9 cellular contexts compared by ENCODE assay signal in genomic region chr5:151208481-151208914, GRCh38. TPM values are rescaled to one million over a fixed set of nuclear protein-coding genes. Genes with fewer than 3 reads are reported as not detected.
DNase-seq lines count a peak whose midpoint lies in the region; TF ChIP-seq lines count a peak whose summit lies in the region.
"Had no signal": no experiment of that assay in that cellular context is flagged by ENCODE, and none has a peak within 500 bp of the region (broad histone marks: within the 10 kb centered on the region; RNA-seq: fewer than 3 reads in every experiment).

No MANE protein-coding gene starts in this region.

- H3K9me3 ChIP-seq in BLaER1 treated with 17β-estradiol and CSF1 and Interleukin-3, amounts not matched to agents 10 nM and 100 nM (replicated peaks in 1 of 11) = no peaks in the 10 kb centered on the region
- H3K9me3 ChIP-seq in OCI-LY7 (ENCODE audit: low read length) = no peaks in the 10 kb centered on the region
- H3K9me3 ChIP-seq in trophoblast cell (ENCODE audit: insufficient read depth, low read depth, low read length) = no peaks in the 10 kb centered on the region

- H3K27ac ChIP-seq in BLaER1 treated with 17β-estradiol and CSF1 and Interleukin-3, amounts not matched to agents 10 nM and 100 nM = peak overlapping the region; percentile 4 to 79 (median 61)
- H3K27ac ChIP-seq in OCI-LY7 (ENCODE audit: low read depth, low read length, poor library complexity, severe bottlenecking) = peak overlapping the region; percentile 35
- no peak overlapping the region for H3K27ac ChIP-seq in trophoblast cell (ENCODE audit: low read depth, low read length)

- H3K4me1 Mint-ChIP-seq in nephron progenitor cell = peaks cover 10% of the 10 kb centered on the region

- no peak overlapping the region for H2BK12ac ChIP-seq in trophoblast cell (ENCODE audit: low read length)

- DNase-seq in OCI-LY7 (ENCODE audit: low spot score) (no peak), fibroblast of gingiva (ENCODE audit: low read depth) (peak; percentile 25), trophoblast cell (no peak), mucosa of gallbladder (ENCODE audit: low spot score) (no peak), NCI-H446 (lab: John Stamatoyannopoulos, UW) (no peak), epidermal melanocyte (ENCODE audit: insufficient read length, low spot score) (no peak), nephron progenitor cell (no peak)
- DNase-seq: DMS 273 treated with DMSO at 0.1 percent for 48 hours had no signal

- no peak overlapping the region for H2AFZ ChIP-seq in OCI-LY7 (ENCODE audit: low read length)
- no peak overlapping the region for H2AFZ ChIP-seq in trophoblast cell (ENCODE audit: insufficient read depth, low read length, poor library complexity)

- no peaks in the 10 kb centered on the region for H3K27me3 ChIP-seq in BLaER1 treated with 17β-estradiol and CSF1 and Interleukin-3, amounts not matched to agents 10 nM and 100 nM
- H3K27me3 ChIP-seq in trophoblast cell (ENCODE audit: insufficient read depth, low read length) = no peaks in the 10 kb centered on the region

- WGBS in trophoblast cell (ENCODE audit: extremely low coverage, insufficient coverage, insufficient read length) = no CpG with 5 or more reads among the region's 5 CpGs

- H3K27me3 Mint-ChIP-seq in nephron progenitor cell (ENCODE audit: low read depth, poor library complexity) = peaks cover 7% of the 10 kb centered on the region

- POLR2A ChIA-PET in OCI-LY7 (lab: Charles Lee) = interaction anchor here (0.7 to 2.9 kb wide), 5 partner anchors 10 to 45 kb away, joined by 3 to 11 read pairs (median 5); partner anchors contain the start of gene GM2A

- H3K79me2 ChIP-seq in OCI-LY7 (ENCODE audit: insufficient read depth, low read depth, low read length) (peaks cover 39% of the 10 kb centered on the region; the same call in 1 of the 2 replicates), trophoblast cell (ENCODE audit: control insufficient read depth, insufficient read depth, low read length, poor library complexity) (no peaks in the 10 kb centered on the region)

- intact Hi-C loops in OCI-LY7 (cut with micrococcal nuclease; ENCODE audit: unreplicated experiment) = no loop called here

- H3K9me3 Mint-ChIP-seq in nephron progenitor cell = no peaks in the 10 kb centered on the region

- H3K14ac ChIP-seq in trophoblast cell (ENCODE audit: low read length) = no peak overlapping the region

- no peak overlapping the region for H3K18ac ChIP-seq in trophoblast cell (ENCODE audit: low read length)

- no peak overlapping the region for H3K4me3 Mint-ChIP-seq in nephron progenitor cell

- no peak overlapping the region for H3K27ac Mint-ChIP-seq in nephron progenitor cell

- peaks cover 17 to 50% (median 26%) of the 10 kb centered on the region in 11 experiments for H3K36me3 ChIP-seq in BLaER1 treated with 17β-estradiol and CSF1 and Interleukin-3, amounts not matched to agents 10 nM and 100 nM
- H3K36me3 ChIP-seq in OCI-LY7 (ENCODE audit: insufficient read depth, low read length) (peaks cover 45% of the 10 kb centered on the region), trophoblast cell (ENCODE audit: control insufficient read depth in 1 of 2, insufficient read depth in 2 of 2, low read length in 2 of 2) (no peaks in the 10 kb centered on the region)

- H3K9me2 ChIP-seq in OCI-LY7 (ENCODE audit: insufficient read depth, low read length) = no peaks in the 10 kb centered on the region

- peak overlapping the region; percentile 39 for H2AK5ac ChIP-seq in trophoblast cell (ENCODE audit: low read length)

- no peak overlapping the region for H4K12ac ChIP-seq in trophoblast cell (ENCODE audit: low read depth, low read length)

- peaks cover 53 to 84% (median 75%) of the 10 kb centered on the region in 10 experiments for H3K4me1 ChIP-seq in BLaER1 treated with 17β-estradiol and CSF1 and Interleukin-3, amounts not matched to agents 10 nM and 100 nM
- peaks cover 73% of the 10 kb centered on the region for H3K4me1 ChIP-seq in OCI-LY7 (ENCODE audit: insufficient read depth, low read length, poor library complexity, severe bottlenecking)
- H3K4me1 ChIP-seq in trophoblast cell (ENCODE audit: control insufficient read depth in 1 of 2, insufficient read depth in 2 of 2, low read length in 2 of 2) = peaks cover 17 to 19% of the 10 kb centered on the region in 2 experiments

- no TSS peak for BruUV-seq in OCI-LY7 (replicated peaks; lab: Mats Ljungman, UMichigan)

- no peak overlapping the region for H3K4ac ChIP-seq in trophoblast cell (ENCODE audit: low read depth, low read length)

- CTCF ChIA-PET in OCI-LY7 (lab: Charles Lee; ENCODE audit: unreplicated experiment) = interaction anchor here (0.9 kb wide), 1 partner anchor 17 kb away, joined by 3 read pairs; no protein-coding TSS in a partner anchor

- H3K9ac ChIP-seq in BLaER1 treated with 17β-estradiol and CSF1 and Interleukin-3, amounts not matched to agents 10 nM and 100 nM = peak overlapping the region in 8 of 11 experiments; percentile 2 to 56 (median 20); a peak in 9 of 22 replicates
- no peak overlapping the region for H3K9ac ChIP-seq in trophoblast cell (ENCODE audit: low read length)

- no peak overlapping the region for H2BK5ac ChIP-seq in trophoblast cell (ENCODE audit: low read depth, low read length, poor library complexity)

- no peak overlapping the region for H4K91ac ChIP-seq in trophoblast cell (ENCODE audit: low read depth, low read length)

- H2BK120ac ChIP-seq in trophoblast cell (ENCODE audit: insufficient read depth, low read length, poor library complexity) = no peak overlapping the region

- H4K8ac ChIP-seq in trophoblast cell (ENCODE audit: low read depth, low read length) = no peak overlapping the region

- peak overlapping the region in 1 of 10 experiments; percentile 39; a peak in 1 of 20 replicates for H3K4me3 ChIP-seq in BLaER1 treated with 17β-estradiol and CSF1 and Interleukin-3, amounts not matched to agents 10 nM and 100 nM
- H3K4me3 ChIP-seq in OCI-LY7 (ENCODE audit: low read depth, low read length, poor library complexity, severe bottlenecking) = no peak overlapping the region
- no peak overlapping the region for H3K4me3 ChIP-seq in trophoblast cell (ENCODE audit: low read depth, low read length)

- peak overlapping the region; percentile 40 to 95 (median 66) for H3K4me2 ChIP-seq in BLaER1 treated with 17β-estradiol and CSF1 and Interleukin-3, amounts not matched to agents 10 nM and 100 nM
- H3K4me2 ChIP-seq in OCI-LY7 (ENCODE audit: low read length) (peak overlapping the region; percentile 95; the same call in 1 of the 2 replicates), trophoblast cell (ENCODE audit: low read length) (no peak overlapping the region)

- H4K20me1 ChIP-seq in BLaER1 treated with 17β-estradiol and CSF1 and Interleukin-3, amounts not matched to agents 10 nM and 100 nM = peaks cover 0 to 25% (median 11%) of the 10 kb centered on the region in 11 experiments; a peak in 11 of 22 replicates
- no peaks in the 10 kb centered on the region for H4K20me1 ChIP-seq in OCI-LY7 (ENCODE audit: insufficient read depth, low read length)

- no peaks in the 10 kb centered on the region for H3K36me3 Mint-ChIP-seq in nephron progenitor cell (ENCODE audit: low read depth)

- H3K79me1 ChIP-seq in trophoblast cell (ENCODE audit: low read length) = no peaks in the 10 kb centered on the region

- H3K23ac ChIP-seq in trophoblast cell (ENCODE audit: low read length) = no peak overlapping the region

- TF ChIP-seq CTCF in OCI-LY7 (conservative IDR thresholded peaks at IDR 0.05; ENCODE audit: low read length) (no peak), nephron progenitor cell (IDR thresholded peaks at IDR 0.05) (no peak)

RNA-seq across cellular contexts. Expression of gene CCDC69, which starts 15.4 kb away (rescaled TPM):
- 111 and 123 TPM in 2 replicates for total RNA-seq in OCI-LY7 (2014; rRNA removed; shearing (Covaris generic))
- total RNA-seq in OCI-LY7 (2022) (118 and 119 TPM in 2 replicates), mucosa of gallbladder (36.0 TPM)
- 9.9 and 10.2 TPM in 2 replicates for polyA plus RNA-seq in trophoblast cell (2013)

RNA-seq across cellular contexts. Expression of gene GM2A, which starts 44.5 kb away (rescaled TPM):
- 52.4 and 60.2 TPM in 2 replicates for total RNA-seq in OCI-LY7 (2014; rRNA removed; shearing (Covaris generic))
- 52.9 and 64.5 TPM in 2 replicates for total RNA-seq in OCI-LY7 (2022)
- polyA plus RNA-seq in trophoblast cell (2013) = 103 and 109 TPM in 2 replicates
- 38.1 TPM for total RNA-seq in mucosa of gallbladder

RNA-seq across cellular contexts. Expression of gene ANXA6, which starts 50.9 kb away (rescaled TPM):
- 26.1 and 35.6 TPM in 2 replicates for total RNA-seq in OCI-LY7 (2014; rRNA removed; shearing (Covaris generic))
- total RNA-seq in OCI-LY7 (2022) (52.9 and 74.1 TPM in 2 replicates), mucosa of gallbladder (153 TPM)
- 81.4 and 88.5 TPM in 2 replicates for polyA plus RNA-seq in trophoblast cell (2013)
